Comparison of ENCODE assay signal across 1 cellular context in the genomic region with DNA sequence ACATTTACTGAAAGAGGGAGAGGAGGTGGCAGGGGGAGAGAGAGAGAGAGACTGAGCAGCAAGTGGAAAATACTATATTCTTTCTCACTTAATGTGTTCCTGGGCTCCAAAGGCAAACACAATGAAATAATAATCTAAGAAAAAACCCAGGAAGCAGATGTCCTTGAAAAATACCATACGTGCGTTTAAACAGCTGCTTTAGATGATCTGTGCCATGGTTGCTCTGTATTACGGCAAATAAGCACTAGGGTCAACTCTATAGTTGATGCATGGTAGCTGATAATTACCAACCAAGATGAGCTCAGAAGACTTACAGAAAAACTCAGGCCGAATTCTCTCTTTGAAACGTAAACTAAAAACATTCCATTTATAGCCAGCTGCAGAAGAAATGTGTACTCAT.
TF ChIP-seq lines count a peak whose summit lies in the region.

No MANE protein-coding gene starts in this region.

TF ChIP-seq in HepG2, 621 proteins besides CTCF, POLR2A, EP300 and RAD21 (continued from another document):
- TF ChIP-seq, protein P1, sequence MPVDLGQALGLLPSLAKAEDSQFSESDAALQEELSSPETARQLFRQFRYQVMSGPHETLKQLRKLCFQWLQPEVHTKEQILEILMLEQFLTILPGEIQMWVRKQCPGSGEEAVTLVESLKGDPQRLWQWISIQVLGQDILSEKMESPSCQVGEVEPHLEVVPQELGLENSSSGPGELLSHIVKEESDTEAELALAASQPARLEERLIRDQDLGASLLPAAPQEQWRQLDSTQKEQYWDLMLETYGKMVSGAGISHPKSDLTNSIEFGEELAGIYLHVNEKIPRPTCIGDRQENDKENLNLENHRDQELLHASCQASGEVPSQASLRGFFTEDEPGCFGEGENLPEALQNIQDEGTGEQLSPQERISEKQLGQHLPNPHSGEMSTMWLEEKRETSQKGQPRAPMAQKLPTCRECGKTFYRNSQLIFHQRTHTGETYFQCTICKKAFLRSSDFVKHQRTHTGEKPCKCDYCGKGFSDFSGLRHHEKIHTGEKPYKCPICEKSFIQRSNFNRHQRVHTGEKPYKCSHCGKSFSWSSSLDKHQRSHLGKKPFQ (CRISPR knock-in tag; IDR thresholded peaks at IDR 0.05; ENCODE audit: insufficient replicate concordance): no peak
- TF ChIP-seq HNRNPH1 (optimal IDR thresholded peaks at IDR 0.05; ENCODE audit: low read depth, low read length) (no peak), SMC3 (IDR thresholded peaks at IDR 0.05; ENCODE audit: low read length) (no peak), GPN1 (CRISPR knock-in tag; IDR thresholded peaks at IDR 0.05; ENCODE audit: borderline replicate concordance) (no peak), SUZ12 (IDR thresholded peaks at IDR 0.05; ENCODE audit: low read depth, low read length) (no peak), NFRKB (IDR thresholded peaks at IDR 0.05) (no peak), ARID2 (CRISPR knock-in tag; IDR thresholded peaks at IDR 0.05; ENCODE audit: borderline replicate concordance) (no peak), SP5 (CRISPR knock-in tag; IDR thresholded peaks at IDR 0.05; ENCODE audit: borderline replicate concordance, low read depth) (no peak), ATF1 (CRISPR knock-in tag; IDR thresholded peaks at IDR 0.05) (no peak), ZNF720 (CRISPR knock-in tag; IDR thresholded peaks at IDR 0.05) (no peak)
- TF ChIP-seq, protein P2, sequence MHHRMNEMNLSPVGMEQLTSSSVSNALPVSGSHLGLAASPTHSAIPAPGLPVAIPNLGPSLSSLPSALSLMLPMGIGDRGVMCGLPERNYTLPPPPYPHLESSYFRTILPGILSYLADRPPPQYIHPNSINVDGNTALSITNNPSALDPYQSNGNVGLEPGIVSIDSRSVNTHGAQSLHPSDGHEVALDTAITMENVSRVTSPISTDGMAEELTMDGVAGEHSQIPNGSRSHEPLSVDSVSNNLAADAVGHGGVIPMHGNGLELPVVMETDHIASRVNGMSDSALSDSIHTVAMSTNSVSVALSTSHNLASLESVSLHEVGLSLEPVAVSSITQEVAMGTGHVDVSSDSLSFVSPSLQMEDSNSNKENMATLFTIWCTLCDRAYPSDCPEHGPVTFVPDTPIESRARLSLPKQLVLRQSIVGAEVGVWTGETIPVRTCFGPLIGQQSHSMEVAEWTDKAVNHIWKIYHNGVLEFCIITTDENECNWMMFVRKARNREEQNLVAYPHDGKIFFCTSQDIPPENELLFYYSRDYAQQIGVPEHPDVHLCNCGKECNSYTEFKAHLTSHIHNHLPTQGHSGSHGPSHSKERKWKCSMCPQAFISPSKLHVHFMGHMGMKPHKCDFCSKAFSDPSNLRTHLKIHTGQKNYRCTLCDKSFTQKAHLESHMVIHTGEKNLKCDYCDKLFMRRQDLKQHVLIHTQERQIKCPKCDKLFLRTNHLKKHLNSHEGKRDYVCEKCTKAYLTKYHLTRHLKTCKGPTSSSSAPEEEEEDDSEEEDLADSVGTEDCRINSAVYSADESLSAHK (CRISPR knock-in tag; IDR thresholded peaks at IDR 0.05; ENCODE audit: borderline replicate concordance): no peak
